In the genomic region with DNA sequence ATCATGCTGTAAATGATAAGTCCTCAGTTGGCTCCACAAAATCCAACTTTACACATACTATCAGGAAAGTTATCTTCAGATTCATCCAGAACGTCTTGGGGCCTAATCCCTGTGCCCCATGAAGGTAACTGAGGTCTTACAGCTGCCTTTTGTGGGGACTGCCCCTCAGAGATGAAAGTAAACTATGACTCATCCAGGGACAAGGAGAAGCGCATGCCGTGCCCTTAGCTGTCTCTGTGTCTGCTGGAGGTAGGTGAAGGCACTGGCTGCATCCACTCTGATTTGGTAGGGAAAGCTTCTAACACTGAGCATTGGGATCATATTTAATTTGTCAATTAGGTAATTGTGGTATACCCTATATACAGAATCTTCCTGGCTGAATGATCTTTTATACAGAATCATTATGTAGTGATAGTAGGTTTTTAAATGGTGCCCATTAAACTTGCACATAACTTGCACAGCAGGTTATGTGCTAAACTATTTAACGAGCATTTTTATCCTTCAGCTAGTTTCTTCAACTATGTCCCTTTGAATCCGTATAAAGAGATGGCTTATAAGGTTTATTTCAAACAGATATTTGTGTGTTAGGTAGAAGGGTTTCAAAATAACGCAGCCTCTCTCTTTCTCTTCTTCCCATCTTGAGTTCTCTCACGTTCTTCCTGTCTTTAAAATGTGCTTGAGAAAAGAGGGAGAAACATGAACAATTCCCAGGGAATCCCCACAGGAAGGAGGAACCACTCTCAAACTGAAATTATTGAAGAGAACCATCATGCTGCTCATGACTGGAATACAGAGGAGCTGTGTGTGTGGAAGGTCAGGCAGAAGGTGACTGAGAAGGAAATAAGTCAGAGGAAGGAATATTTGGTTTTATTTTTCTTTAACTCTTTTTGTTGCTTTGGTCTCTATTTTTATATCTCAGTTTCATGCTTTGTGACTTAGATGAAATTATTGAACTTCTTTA, we compare ENCODE assay signal across 9 cellular contexts.
DNase-seq lines count a peak whose midpoint lies in the region; ATAC-seq, FAIRE-seq and TF ChIP-seq lines count a peak whose summit lies in the region.
"Had no signal": no experiment of that assay in that cellular context is flagged by ENCODE, and none has a peak within 500 bp of the region (broad histone marks: within the 10 kb centered on the region; RNA-seq: fewer than 3 reads in every experiment).

No MANE protein-coding gene starts in this region.

- no peaks in the 10 kb centered on the region for H3K79me2 ChIP-seq in HepG2 (ENCODE audit: insufficient read depth, low read length)

- no peak overlapping the region for H3K4me3 ChIP-seq in HepG2 (replicated peaks in 1 of 3; ENCODE audit: insufficient read depth in 1 of 3, low read depth in 2 of 3, low read length in 3 of 3)
- H3K4me3 ChIP-seq: esophagus muscularis mucosa had no signal

- no peak for DNase-seq in HepG2 (ENCODE audit: low spot score)
- DNase-seq in NCI-H2171 treated with DMSO at 0.1 percent for 48 hours (lab: John Stamatoyannopoulos, UW) = no peak
- DNase-seq in NCI-H1092 (lab: John Stamatoyannopoulos, UW) = no peak
- DNase-seq in anterior cingulate cortex (lab: John Stamatoyannopoulos, UW) = no peak
- DNase-seq in SIG-M5 treated with dmso at 0.1 percent for 504 hours (lab: John Stamatoyannopoulos, UW; ENCODE audit: unreplicated experiment) = no peak

- no peaks in the 10 kb centered on the region for H3K36me3 ChIP-seq in HepG2 (replicated peaks in 1 of 2; ENCODE audit: control insufficient read depth in 1 of 2, insufficient read depth in 2 of 2, low read length in 2 of 2)
- H3K36me3 ChIP-seq: esophagus muscularis mucosa had no signal

- no peaks in the 10 kb centered on the region for H3K9me3 ChIP-seq in HepG2 (ENCODE audit: low read length)
- H3K9me3 ChIP-seq: esophagus muscularis mucosa had no signal

- no TSS peak for BruUV-seq in HepG2 (replicated peaks; lab: Mats Ljungman, UMichigan)

- CTCF ChIA-PET in HepG2 (lab: Yijun Ruan, JAX; ENCODE audit: low intra/inter-chr PET ratio, low total read pairs) = no interaction called here

- in situ Hi-C loops in HepG2 (cut with HindIII; ENCODE audit: extremely low pct_ligation_motif_present, low pct_unique_long_range_greater_than_20kb) = no loop called here

- POLR2A ChIA-PET in HepG2 (lab: Yijun Ruan, JAX) = no interaction called here

- no peak overlapping the region for H2AFZ ChIP-seq in HepG2 (ENCODE audit: low read length)

- no peak overlapping the region for H3K4me2 ChIP-seq in HepG2 (ENCODE audit: low read depth, low read length)

- H4K20me1 ChIP-seq in HepG2 (ENCODE audit: insufficient read depth, low read length) = no peaks in the 10 kb centered on the region

- intact Hi-C loops in HepG2 (cut with micrococcal nuclease; ENCODE audit: unreplicated experiment) = no loop called here

- TF ChIP-seq POLR2A in HepG2 (IDR thresholded peaks at IDR 0.05; ENCODE audit: insufficient read depth in 1 of 2, low read depth in 2 of 2, low read length in 2 of 2) = no peak

- no peak for TF ChIP-seq RAD21 in HepG2 (CRISPR knock-in tag; IDR thresholded peaks at IDR 0.05)

- no peaks in the 10 kb centered on the region for H3K4me1 ChIP-seq in HepG2 (ENCODE audit: insufficient read depth, low read length)
- H3K4me1 ChIP-seq: esophagus muscularis mucosa had no signal

- peak; percentile 99 for ATAC-seq in GM18868 (IDR thresholded peaks at IDR 0.05; ENCODE audit: unreplicated experiment)
- peak; percentile 89 for ATAC-seq in GM21526 (IDR thresholded peaks at IDR 0.05; ENCODE audit: low FRiP score, unreplicated experiment)
- ATAC-seq in HG03460 (IDR thresholded peaks at IDR 0.05; ENCODE audit: unreplicated experiment) = peak; percentile 93
- no peak for ATAC-seq in HepG2

- TF ChIP-seq CTCF in HepG2 (CRISPR knock-in tag; IDR thresholded peaks at IDR 0.05) = no peak

- FAIRE-seq in HepG2 (lab: Jason Lieb, UNC) = no peak

- H3K27ac ChIP-seq in HepG2 (ENCODE audit: extremely low read length, insufficient read depth, low read length) = no peak overlapping the region
- H3K27ac ChIP-seq: esophagus muscularis mucosa had no signal

- no peak overlapping the region for H3K9ac ChIP-seq in HepG2 (ENCODE audit: insufficient read depth, low read depth, low read length)

- 9% methylated on average over 7 of the region's 7 CpGs for WGBS in HepG2 (ENCODE audit: low lambda C conversion rate)

- TF ChIP-seq EP300 in HepG2 (IDR thresholded peaks at IDR 0.05; ENCODE audit: low read depth in 2 of 2, low read length in 2 of 2) (no peak), HepG2 (CRISPR knock-in tag; IDR thresholded peaks at IDR 0.05; ENCODE audit: borderline replicate concordance) (no peak)

- peaks cover 1 to 5% of the 10 kb centered on the region in 2 experiments; a peak in 2 of 5 replicates for H3K27me3 ChIP-seq in HepG2 (ENCODE audit: control insufficient read depth in 1 of 2, insufficient read depth in 2 of 2, low read length in 2 of 2)
- H3K27me3 ChIP-seq: esophagus muscularis mucosa had no signal

TF ChIP-seq in HepG2, 621 proteins besides CTCF, POLR2A, EP300 and RAD21:
- TF ChIP-seq WIZ (CRISPR knock-in tag; IDR thresholded peaks at IDR 0.05) (no peak), SIN3B (IDR thresholded peaks at IDR 0.05; ENCODE audit: low read length) (no peak), FOSL2 (CRISPR knock-in tag; IDR thresholded peaks at IDR 0.05) (peak; percentile 72), POLR2AphosphoS2 (IDR thresholded peaks at IDR 0.05; ENCODE audit: low read depth, low read length) (no peak), ZNF781 (CRISPR knock-in tag; IDR thresholded peaks at IDR 0.05; ENCODE audit: borderline replicate concordance, not compliant biosample characterization) (no peak), ZNF282 (IDR thresholded peaks at IDR 0.05; ENCODE audit: partially characterized antibody) (no peak), IKZF5 (CRISPR knock-in tag; IDR thresholded peaks at IDR 0.05) (no peak)
